In genomic region chr9:26470287-26470686, GRCh38 we compare ENCODE assay signal across 36 cellular contexts.
DNase-seq lines count a peak whose midpoint lies in the region; ATAC-seq, FAIRE-seq and TF ChIP-seq lines count a peak whose summit lies in the region.
"Had no signal": no experiment of that assay in that cellular context is flagged by ENCODE, and none has a peak within 500 bp of the region (broad histone marks: within the 10 kb centered on the region; RNA-seq: fewer than 3 reads in every experiment).

No MANE protein-coding gene starts in this region.

- H3K23ac ChIP-seq in IMR-90 (ENCODE audit: low read depth, low read length) (no peak overlapping the region), H1 (ENCODE audit: insufficient read length) (no peak overlapping the region)

- peaks cover 16% of the 10 kb centered on the region for H3K9me3 Mint-ChIP-seq in activated naive CD4-positive, alpha-beta T cell treated with anti-CD3 and anti-CD28 coated beads, Interleukin-2, amount 10 ng/mL, durations not matched to agents 7 days and 5 days

- FAIRE-seq in HepG2 (lab: Jason Lieb, UNC), result no peak
- FAIRE-seq in A549 (lab: Jason Lieb, UNC), result no peak
- FAIRE-seq in H1 (lab: Jason Lieb, UNC), result no peak
- FAIRE-seq: A204.1, D721Med had no signal

- H2BK20ac ChIP-seq in IMR-90 (ENCODE audit: low read depth, low read length) (no peak overlapping the region), H1 (ENCODE audit: low read length) (no peak overlapping the region)

- H3K36me3 ChIP-seq in HepG2 (replicated peaks in 1 of 2; ENCODE audit: control insufficient read depth in 1 of 2, insufficient read depth in 2 of 2, low read length in 2 of 2) (no peaks in the 10 kb centered on the region), right lobe of liver (no peaks in the 10 kb centered on the region), IMR-90 (ENCODE audit: control insufficient read depth, insufficient read depth, low read length) (no peaks in the 10 kb centered on the region), H1 (ENCODE audit: control insufficient read depth in 2 of 4, insufficient read depth in 4 of 4, low read length in 3 of 4) (no peaks in the 10 kb centered on the region)
- H3K36me3 ChIP-seq: BE2C; BLaER1; BLaER1 treated with 17β-estradiol and CSF1 and Interleukin-3, amounts not matched to agents 10 nM and 100 nM had no signal

- H3K4me2 ChIP-seq in HepG2 (ENCODE audit: low read depth, low read length), result no peak overlapping the region
- H3K4me2 ChIP-seq in A549, result no peak overlapping the region
- H3K4me2 ChIP-seq in IMR-90 (ENCODE audit: low read depth, low read length), result no peak overlapping the region
- no peak overlapping the region for H3K4me2 ChIP-seq in H1 (ENCODE audit: insufficient read depth in 1 of 2, low read depth in 2 of 2, low read length in 2 of 2)
- H3K4me2 ChIP-seq: BLaER1; BLaER1 treated with 17β-estradiol and CSF1 and Interleukin-3, amounts not matched to agents 10 nM and 100 nM had no signal

- H2BK15ac ChIP-seq in IMR-90 (ENCODE audit: low read depth, low read length), result no peak overlapping the region
- H2BK15ac ChIP-seq in H1 (ENCODE audit: low read length), result no peak overlapping the region

- ATAC-seq in HepG2 (no peak), right lobe of liver (no peak), A549 (no peak), IMR-90 (ENCODE audit: low read depth) (no peak), GM18861 (IDR thresholded peaks at IDR 0.05; ENCODE audit: unreplicated experiment) (no peak)
- ATAC-seq: CD8-positive, alpha-beta T cell had no signal

- WGBS in HepG2 (ENCODE audit: low lambda C conversion rate), result 2% methylated on average over 2 of the region's 2 CpGs
- 29% methylated on average over 2 of the region's 2 CpGs for whole genome bisulfite sequencing in right lobe of liver (ENCODE audit: insufficient coverage, low coverage, low lambda C conversion rate, missing lambda C conversion rate)
- 0% methylated on average over 2 of the region's 2 CpGs for WGBS in A549 (ENCODE audit: missing lambda C conversion rate)
- no CpG with 5 or more reads among the region's 2 CpGs for WGBS in IMR-90 (ENCODE audit: extremely low coverage in 2 of 2, insufficient read length in 1 of 2), 2 experiments
- WGBS in H1 (ENCODE audit: extremely low coverage in 1 of 2, insufficient coverage in 1 of 2, insufficient read length in 1 of 2, insufficient replicate concordance in 2 of 2, low coverage in 1 of 2, low lambda C conversion rate in 2 of 2, missing lambda C conversion rate in 1 of 2), 2 experiments, result 94% methylated on average over 2 of the region's 2 CpGs; no CpG with 5 or more reads in 1 of the 2 experiments

- no peak overlapping the region for H2AK5ac ChIP-seq in IMR-90 (ENCODE audit: low read depth, low read length)
- H2AK5ac ChIP-seq in H1 (ENCODE audit: low read depth, low read length), result no peak overlapping the region

- H4K5ac ChIP-seq in IMR-90 (ENCODE audit: low read depth, low read length), result no peak overlapping the region
- no peak overlapping the region for H4K5ac ChIP-seq in H1 (ENCODE audit: insufficient read length, low read depth, low read length)

- H3K23me2 ChIP-seq in H1 (ENCODE audit: low read depth, low read length), result no peaks in the 10 kb centered on the region

- H2AK9ac ChIP-seq in IMR-90 (replicated peaks; ENCODE audit: low read depth, low read length, poor library complexity), result no peak overlapping the region

- H4K8ac ChIP-seq in IMR-90 (ENCODE audit: low read depth in 2 of 2, low read length in 2 of 2), result no peak overlapping the region
- H4K8ac ChIP-seq in H1 (ENCODE audit: extremely low read depth, insufficient read depth, low read length), result no peak overlapping the region

- H3K36me3 Mint-ChIP-seq in activated naive CD4-positive, alpha-beta T cell treated with anti-CD3 and anti-CD28 coated beads, Interleukin-2, amount 10 ng/mL, durations not matched to agents 7 days and 5 days, result no peaks in the 10 kb centered on the region
- H3K36me3 Mint-ChIP-seq: CD14-positive monocyte; CD4-positive, alpha-beta memory T cell; CD4-positive, CD25-positive, alpha-beta regulatory T cell; CD8-positive, alpha-beta memory T cell; CD8-positive, alpha-beta T cell had no signal

- H3K4me1 ChIP-seq in HepG2 (ENCODE audit: insufficient read depth, low read length) (no peaks in the 10 kb centered on the region), right lobe of liver (no peaks in the 10 kb centered on the region), A549 (no peaks in the 10 kb centered on the region), IMR-90 (ENCODE audit: control insufficient read depth, insufficient read depth, low read length) (no peaks in the 10 kb centered on the region), H1 (replicated peaks in 1 of 4; ENCODE audit: control insufficient read depth in 3 of 4, insufficient read depth in 4 of 4, low read length in 3 of 4) (no peaks in the 10 kb centered on the region)
- H3K4me1 ChIP-seq: BLaER1; BLaER1 treated with 17β-estradiol and CSF1 and Interleukin-3, amounts not matched to agents 10 nM and 100 nM; Caco-2 had no signal

- BruUV-seq in HepG2 (replicated peaks; lab: Mats Ljungman, UMichigan) (no TSS peak), IMR-90 (replicated peaks; lab: Mats Ljungman, UMichigan) (no TSS peak)

- POLR2A ChIA-PET in HepG2 (lab: Yijun Ruan, JAX) (no interaction called here), A549 (lab: Yijun Ruan, JAX) (no interaction called here), IMR-90 (lab: Charles Lee; ENCODE audit: unreplicated experiment) (no interaction called here), H1 (lab: Charles Lee; ENCODE audit: partially characterized antibody) (no interaction called here)

- no peaks in the 10 kb centered on the region for H3K27me3 Mint-ChIP-seq in activated naive CD4-positive, alpha-beta T cell treated with anti-CD3 and anti-CD28 coated beads, Interleukin-2, amount 10 ng/mL, durations not matched to agents 7 days and 5 days
- H3K27me3 Mint-ChIP-seq: B cell; CD4-positive, alpha-beta memory T cell; CD4-positive, alpha-beta T cell; CD4-positive, CD25-positive, alpha-beta regulatory T cell; CD8-positive, alpha-beta memory T cell had no signal

- no peak overlapping the region for H4K91ac ChIP-seq in IMR-90 (ENCODE audit: insufficient read depth, low read depth, low read length)
- H4K91ac ChIP-seq in H1 (replicated peaks; ENCODE audit: insufficient read length, low read length), result no peak overlapping the region

- H3K79me2 ChIP-seq in HepG2 (ENCODE audit: insufficient read depth, low read length) (no peaks in the 10 kb centered on the region), H1 (ENCODE audit: control insufficient read depth in 1 of 2, insufficient read depth in 2 of 2, low read length in 2 of 2) (no peaks in the 10 kb centered on the region)

- H2BK12ac ChIP-seq in H1 (ENCODE audit: low read depth, low read length), result no peak overlapping the region

- no peaks in the 10 kb centered on the region for H3K9me1 ChIP-seq in IMR-90 (ENCODE audit: insufficient read depth, low read length)

- H2BK120ac ChIP-seq in IMR-90 (ENCODE audit: low read depth, low read length), result no peak overlapping the region
- H2BK120ac ChIP-seq in H1 (replicated peaks; ENCODE audit: low read depth, low read length), result no peak overlapping the region

- no peaks in the 10 kb centered on the region for H3K27me3 ChIP-seq in HepG2 (ENCODE audit: control insufficient read depth in 1 of 2, insufficient read depth in 2 of 2, low read length in 2 of 2)
- H3K27me3 ChIP-seq in right lobe of liver, result no peaks in the 10 kb centered on the region
- H3K27me3 ChIP-seq in IMR-90 (ENCODE audit: control insufficient read depth, insufficient read depth, low read length), result no peaks in the 10 kb centered on the region
- no peaks in the 10 kb centered on the region for H3K27me3 ChIP-seq in H1 (replicated peaks in 1 of 4; ENCODE audit: control insufficient read depth in 3 of 4, extremely low read depth in 1 of 4, insufficient read depth in 3 of 4, low read length in 3 of 4)
- H3K27me3 ChIP-seq: BE2C; BLaER1; BLaER1 treated with 17β-estradiol and CSF1 and Interleukin-3, amounts not matched to agents 10 nM and 100 nM had no signal

- no peaks in the 10 kb centered on the region for H3K9me3 ChIP-seq in HepG2 (ENCODE audit: low read length)
- no peaks in the 10 kb centered on the region for H3K9me3 ChIP-seq in right lobe of liver
- no peaks in the 10 kb centered on the region for H3K9me3 ChIP-seq in A549
- no peaks in the 10 kb centered on the region; the same call in 1 of the 2 replicates for H3K9me3 ChIP-seq in IMR-90 (ENCODE audit: control insufficient read depth, insufficient read depth, low read length)
- H3K9me3 ChIP-seq in H1 (ENCODE audit: insufficient read depth in 2 of 2, low read depth in 1 of 2, low read length in 1 of 2), result no peaks in the 10 kb centered on the region
- H3K9me3 ChIP-seq: BE2C, BLaER1, Caco-2 had no signal

- no peak overlapping the region for H3K18ac ChIP-seq in IMR-90 (ENCODE audit: low read depth, low read length)
- H3K18ac ChIP-seq in H1 (ENCODE audit: extremely low read depth, low read length), result no peak overlapping the region

- H2AFZ ChIP-seq in HepG2 (ENCODE audit: low read length) (no peak overlapping the region), IMR-90 (replicated peaks; ENCODE audit: low read length, poor library complexity) (no peak overlapping the region), H1 (ENCODE audit: low read length) (no peak overlapping the region)

- H3K4me3 ChIP-seq in HepG2 (replicated peaks in 1 of 3; ENCODE audit: insufficient read depth in 1 of 3, low read depth in 2 of 3, low read length in 3 of 3) (no peak overlapping the region), right lobe of liver (no peak overlapping the region), A549 (no peak overlapping the region), IMR-90 (ENCODE audit: insufficient read depth, low read depth, low read length) (no peak overlapping the region), H1 (ENCODE audit: extremely low read depth in 1 of 4, insufficient read depth in 2 of 4, low read depth in 3 of 4, low read length in 4 of 4) (no peak overlapping the region)
- H3K4me3 ChIP-seq: BLaER1; BLaER1 treated with 17β-estradiol and CSF1 and Interleukin-3, amounts not matched to agents 10 nM and 100 nM had no signal

- intact Hi-C loops in HepG2 (cut with micrococcal nuclease; ENCODE audit: unreplicated experiment), result no loop called here
- intact Hi-C loops in right lobe of liver (cut with DNase I), result no loop called here
- intact Hi-C loops in IMR-90 (cut with micrococcal nuclease), result no loop called here

- no peaks in the 10 kb centered on the region for H3K79me1 ChIP-seq in IMR-90 (ENCODE audit: low read depth in 1 of 2, low read length in 2 of 2)
- H3K79me1 ChIP-seq in H1 (ENCODE audit: low read depth, low read length), result no peaks in the 10 kb centered on the region

- H3K56ac ChIP-seq in IMR-90 (ENCODE audit: extremely low read depth, insufficient read depth, low read length) (no peak overlapping the region), H1 (replicated peaks; ENCODE audit: insufficient read length, low read depth, low read length) (no peak overlapping the region)

- H3K14ac ChIP-seq in IMR-90 (replicated peaks; ENCODE audit: low read depth, low read length) (no peak overlapping the region), H1 (ENCODE audit: insufficient read length) (no peak overlapping the region)

- no peak overlapping the region for H3K27ac Mint-ChIP-seq in activated naive CD4-positive, alpha-beta T cell treated with anti-CD3 and anti-CD28 coated beads, Interleukin-2, amount 10 ng/mL, durations not matched to agents 7 days and 5 days
- H3K27ac Mint-ChIP-seq: B cell; CD14-positive monocyte; CD4-positive, alpha-beta memory T cell; CD4-positive, alpha-beta T cell; CD4-positive, CD25-positive, alpha-beta regulatory T cell; CD8-positive, alpha-beta memory T cell; CD8-positive, alpha-beta T cell had no signal

- DNase-seq in HepG2 (ENCODE audit: low spot score) (no peak), right lobe of liver (no peak), A549 (ENCODE audit: low read depth in 1 of 2, low spot score in 1 of 2) (no peak), IMR-90 (no peak), H1 (ENCODE audit: low read depth in 1 of 2, low spot score in 2 of 2) (no peak), NCI-H2196 (lab: John Stamatoyannopoulos, UW; ENCODE audit: unreplicated experiment) (no peak)
- DNase-seq in activated naive CD4-positive, alpha-beta T cell treated with anti-CD3 and anti-CD28 coated beads, Interleukin-2, amount 10 ng/mL, durations not matched to agents 7 days and 5 days, result no peak
- DNase-seq: 8988T; ACHN; AML-193; BE2C; C1 segment of cervical spinal cord; Caco-2; Calu3; CD4-positive, alpha-beta memory T cell; CD4-positive, alpha-beta T cell; CD4-positive, CD25-positive, alpha-beta regulatory T cell; CD8-positive, alpha-beta memory T cell; CD8-positive, alpha-beta T cell; COR-L47; DMS 273 treated with DMSO at 0.1 percent for 48 hours; DMS153; DMS53; DMS79; DMS79 treated with DMSO at 0.1 percent for 48 hours; DND-41; EL had no signal

- no peak for TF ChIP-seq RAD21 in HepG2 (CRISPR knock-in tag; IDR thresholded peaks at IDR 0.05)
- TF ChIP-seq RAD21 in A549 (conservative IDR thresholded peaks at IDR 0.05 in 1 of 2, IDR thresholded peaks at IDR 0.05 in 1 of 2), result no peak
- no peak for TF ChIP-seq RAD21 in IMR-90 (IDR thresholded peaks at IDR 0.05; ENCODE audit: low read length)
- TF ChIP-seq RAD21 in H1 (IDR thresholded peaks at IDR 0.05 in 1 of 2, conservative IDR thresholded peaks at IDR 0.05 in 1 of 2; ENCODE audit: low read depth in 2 of 2, low read length in 2 of 2), result no peak

- CTCF ChIA-PET in HepG2 (lab: Yijun Ruan, JAX; ENCODE audit: low intra/inter-chr PET ratio, low total read pairs), result no interaction called here
- CTCF ChIA-PET in A549 (lab: Yijun Ruan, JAX), result no interaction called here
- CTCF ChIA-PET in IMR-90 (lab: Yijun Ruan, JAX), result no interaction called here
- CTCF ChIA-PET in H1 (lab: Charles Lee; ENCODE audit: partially characterized antibody), result no interaction called here
- CTCF ChIA-PET in activated naive CD4-positive, alpha-beta T cell treated with anti-CD3 and anti-CD28 coated beads, Interleukin-2, amount 10 ng/mL, durations not matched to agents 7 days and 5 days (lab: Charles Lee), result no interaction called here

- dilution Hi-C loops in IMR-90 (cut with HindIII; ENCODE audit: low sequenced_read_pairs, unreplicated experiment), result no loop called here

- TF ChIP-seq CTCF in HepG2 (CRISPR knock-in tag; IDR thresholded peaks at IDR 0.05), result no peak
- no peak for TF ChIP-seq CTCF in right lobe of liver (IDR thresholded peaks at IDR 0.05)
- TF ChIP-seq CTCF in A549 (IDR thresholded peaks at IDR 0.05), result no peak
- no peak for TF ChIP-seq CTCF in IMR-90 (conservative IDR thresholded peaks at IDR 0.05; ENCODE audit: low read depth, low read length)
- TF ChIP-seq CTCF in H1 (IDR thresholded peaks at IDR 0.05; ENCODE audit: control extremely low read depth in 1 of 3, insufficient read depth in 1 of 3, low read depth in 1 of 3, low read length in 3 of 3), result no peak

- no peak overlapping the region for H3K4me3 Mint-ChIP-seq in activated naive CD4-positive, alpha-beta T cell treated with anti-CD3 and anti-CD28 coated beads, Interleukin-2, amount 10 ng/mL, durations not matched to agents 7 days and 5 days
- H3K4me3 Mint-ChIP-seq: B cell; CD14-positive monocyte; CD4-positive, alpha-beta memory T cell; CD4-positive, alpha-beta T cell; CD4-positive, CD25-positive, alpha-beta regulatory T cell; CD8-positive, alpha-beta memory T cell; CD8-positive, alpha-beta T cell had no signal

- no peak for TF ChIP-seq EP300 in HepG2 (IDR thresholded peaks at IDR 0.05; ENCODE audit: low read depth in 2 of 2, low read length in 2 of 2)
- no peak for TF ChIP-seq EP300 in HepG2 (CRISPR knock-in tag; IDR thresholded peaks at IDR 0.05; ENCODE audit: borderline replicate concordance)
- no peak for TF ChIP-seq EP300 in A549 (IDR thresholded peaks at IDR 0.05)
- no peak for TF ChIP-seq EP300 in H1 (IDR thresholded peaks at IDR 0.05; ENCODE audit: borderline replicate concordance in 1 of 2, low read depth in 2 of 2, low read length in 2 of 2)

- H4K20me1 ChIP-seq in HepG2 (ENCODE audit: insufficient read depth, low read length) (no peaks in the 10 kb centered on the region), IMR-90 (ENCODE audit: insufficient read depth, low read length) (no peaks in the 10 kb centered on the region), H1 (replicated peaks in 1 of 2; ENCODE audit: control insufficient read depth in 1 of 2, insufficient read depth in 2 of 2, low read length in 2 of 2) (no peaks in the 10 kb centered on the region)
- H4K20me1 ChIP-seq: BLaER1; BLaER1 treated with 17β-estradiol and CSF1 and Interleukin-3, amounts not matched to agents 10 nM and 100 nM had no signal

- H3K4ac ChIP-seq in IMR-90 (ENCODE audit: low read depth, low read length) (no peak overlapping the region), H1 (replicated peaks; ENCODE audit: insufficient read length, low read depth, low read length) (no peak overlapping the region)

- H3K9ac ChIP-seq in HepG2 (ENCODE audit: insufficient read depth, low read depth, low read length), result no peak overlapping the region
- H3K9ac ChIP-seq in IMR-90 (ENCODE audit: low read depth, low read length), result no peak overlapping the region
- H3K9ac ChIP-seq in H1 (replicated peaks in 1 of 4; ENCODE audit: extremely low read depth in 1 of 4, low read depth in 3 of 4, low read length in 3 of 4), result no peak overlapping the region
- H3K9ac ChIP-seq: BLaER1; BLaER1 treated with 17β-estradiol and CSF1 and Interleukin-3, amounts not matched to agents 10 nM and 100 nM had no signal

- TF ChIP-seq POLR2A in HepG2 (IDR thresholded peaks at IDR 0.05; ENCODE audit: insufficient read depth in 1 of 2, low read depth in 2 of 2, low read length in 2 of 2) (no peak), right lobe of liver (IDR thresholded peaks at IDR 0.05) (no peak), A549 (IDR thresholded peaks at IDR 0.05; ENCODE audit: low read length) (no peak), IMR-90 (IDR thresholded peaks at IDR 0.05; ENCODE audit: low read depth, low read length) (no peak), H1 (IDR thresholded peaks at IDR 0.05; ENCODE audit: control extremely low read depth in 1 of 2, low read depth in 2 of 2, low read length in 2 of 2) (no peak)

- in situ Hi-C loops in HepG2 (cut with HindIII; ENCODE audit: extremely low pct_ligation_motif_present, low pct_unique_long_range_greater_than_20kb) (no loop called here), IMR-90 (cut with MboI; ENCODE audit: low sequenced_read_pairs) (no loop called here)

- no peaks in the 10 kb centered on the region for H3K4me1 Mint-ChIP-seq in activated naive CD4-positive, alpha-beta T cell treated with anti-CD3 and anti-CD28 coated beads, Interleukin-2, amount 10 ng/mL, durations not matched to agents 7 days and 5 days
- H3K4me1 Mint-ChIP-seq: B cell; CD14-positive monocyte; CD4-positive, alpha-beta memory T cell; CD4-positive, CD25-positive, alpha-beta regulatory T cell; CD8-positive, alpha-beta memory T cell had no signal

- no peak overlapping the region for H2BK5ac ChIP-seq in IMR-90 (ENCODE audit: low read depth, low read length, poor library complexity, severe bottlenecking)
- no peak overlapping the region for H2BK5ac ChIP-seq in H1 (ENCODE audit: low read depth, low read length)

- H3K27ac ChIP-seq in HepG2 (ENCODE audit: extremely low read length, insufficient read depth, low read length) (no peak overlapping the region), right lobe of liver (no peak overlapping the region), A549 (no peak overlapping the region), IMR-90 (ENCODE audit: insufficient read depth, low read length) (no peak overlapping the region), H1 (ENCODE audit: low read depth, low read length) (no peak overlapping the region)
- H3K27ac ChIP-seq: 22Rv1; BLaER1; BLaER1 treated with 17β-estradiol and CSF1 and Interleukin-3, amounts not matched to agents 10 nM and 100 nM; C4-2B had no signal

Comparison
In these comparisons a context has a peak if more than half of its experiments do, and no peak if none do; other contexts are left out.
1. Of the 41 proteins assayed by ChIP-seq in both HepG2 and H1: peak only in HepG2: none; only in H1: none; in both: MAFK; in neither: 40.